Comparison of ENCODE assay signal across 9 cellular contexts in the genomic region with DNA sequence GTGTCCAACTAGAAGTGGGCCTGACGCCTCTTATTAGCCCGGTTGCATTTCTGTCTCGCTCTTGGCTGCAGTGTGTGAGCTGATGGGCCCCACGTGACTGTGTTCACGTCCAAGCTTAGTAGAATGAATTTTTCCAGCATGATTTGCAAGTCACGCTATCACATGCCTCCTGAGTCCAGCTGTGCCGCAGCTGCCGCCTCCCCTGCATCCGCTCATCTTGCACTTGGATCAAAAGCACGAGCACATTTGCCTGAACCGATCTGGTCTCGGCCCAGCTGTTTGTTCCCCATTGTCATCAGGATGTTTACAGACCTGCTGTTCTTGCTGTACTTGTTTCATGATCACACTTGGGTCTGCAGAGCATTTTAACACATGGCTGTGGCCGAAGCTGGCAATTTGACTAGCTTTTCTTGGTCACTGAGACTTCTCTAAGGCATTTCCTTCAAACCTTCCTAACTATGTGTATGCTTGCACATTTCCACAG.
DNase-seq lines count a peak whose midpoint lies in the region; ATAC-seq and TF ChIP-seq lines count a peak whose summit lies in the region.
"Had no signal": no experiment of that assay in that cellular context is flagged by ENCODE, and none has a peak within 500 bp of the region (broad histone marks: within the 10 kb centered on the region; RNA-seq: fewer than 3 reads in every experiment).

No MANE protein-coding gene starts in this region.

- H3K27me3 Mint-ChIP-seq in Calu3 (ENCODE audit: unreplicated experiment) = peaks cover under 1% of the 10 kb centered on the region

- intact Hi-C loops in heart right ventricle (cut with DNase I) = loop anchor here in 1 of 10 donors (5.0 kb wide), 1 partner anchor 127 kb away; a partner anchor contains a TSS
- intact Hi-C loops in Calu3 (cut with micrococcal nuclease; ENCODE audit: unreplicated experiment) = no loop called here

- peak overlapping the region; percentile 57 for H3K4me3 ChIP-seq in adipocyte (ENCODE audit: low read length)
- H3K4me3 ChIP-seq in heart right ventricle = peak overlapping the region in 3 of 10 donors; percentile 2 to 7 (median 3)

- H3K27ac ChIP-seq in heart right ventricle = peak overlapping the region; percentile 48 to 95 (median 84)
- H3K27ac ChIP-seq: HL-60 had no signal

- H3K9me3 ChIP-seq in adipocyte (ENCODE audit: control insufficient read depth, low read length) (no peaks in the 10 kb centered on the region), heart right ventricle (no peaks in the 10 kb centered on the region)

- no peak overlapping the region for H3K4me3 Mint-ChIP-seq in Calu3 (ENCODE audit: low read depth, unreplicated experiment)

- ATAC-seq in heart right ventricle (peak; percentile 93 to 97 (median 96)), GM21528 (IDR thresholded peaks at IDR 0.05; ENCODE audit: low FRiP score, unreplicated experiment) (no peak)

- no peak overlapping the region for H3K27ac Mint-ChIP-seq in Calu3 (ENCODE audit: unreplicated experiment)

- H3K36me3 Mint-ChIP-seq in Calu3 (ENCODE audit: insufficient read depth, unreplicated experiment) = no peaks in the 10 kb centered on the region

- no peaks in the 10 kb centered on the region for H3K27me3 ChIP-seq in adipocyte (replicated peaks; ENCODE audit: control insufficient read depth, insufficient read depth, low read length)
- H3K27me3 ChIP-seq in heart right ventricle = no peaks in the 10 kb centered on the region

- peak overlapping the region; percentile 76 for H3K9ac ChIP-seq in adipocyte (ENCODE audit: low read length)

- H3K4me1 ChIP-seq in adipocyte (ENCODE audit: control insufficient read depth, insufficient read depth, low read length) = peaks cover 40% of the 10 kb centered on the region
- peaks cover 14 to 59% (median 45%) of the 10 kb centered on the region in 9 donors for H3K4me1 ChIP-seq in heart right ventricle

- H3K36me3 ChIP-seq in adipocyte (ENCODE audit: control insufficient read depth, insufficient read depth, low read length, severe bottlenecking) (no peaks in the 10 kb centered on the region), heart right ventricle (no peaks in the 10 kb centered on the region)

- no peaks in the 10 kb centered on the region for H3K9me3 Mint-ChIP-seq in Calu3 (ENCODE audit: low read depth, unreplicated experiment)

- 9% methylated on average over 13 of the region's 13 CpGs for WGBS in heart right ventricle, 2 donors

- BruUV-seq in Calu3 (replicated peaks; lab: Mats Ljungman, UMichigan) = no TSS peak

- H3K4me1 Mint-ChIP-seq in Calu3 (ENCODE audit: low read depth, unreplicated experiment) = no peaks in the 10 kb centered on the region

- DNase-seq in EL = peak; percentile 92
- DNase-seq in adipocyte (ENCODE audit: low read depth) = peak; percentile 95
- peak; percentile 76 to 90 for DNase-seq in heart right ventricle
- peak; percentile 55 for DNase-seq in retina
- no peak for DNase-seq in SKM-1 (lab: John Stamatoyannopoulos, UW; ENCODE audit: unreplicated experiment)
- DNase-seq in cerebellar nuclear complex (lab: John Stamatoyannopoulos, UW) = no peak
- no peak for DNase-seq in Calu3

- CTCF ChIA-PET in Calu3 (lab: Charles Lee) = no interaction called here

- TF ChIP-seq CTCF in heart right ventricle (IDR thresholded peaks at IDR 0.05) = no peak
- TF ChIP-seq CTCF in Calu3 (IDR thresholded peaks at IDR 0.05; ENCODE audit: unreplicated experiment) = no peak

Comparison
In these comparisons a context has a peak if more than half of its experiments do, and no peak if none do; other contexts are left out.
1. DNase-seq: peak in EL (single experiment), adipocyte (single experiment), heart right ventricle (2 of 2) and retina (single experiment); none in SKM-1 (single experiment), cerebellar nuclear complex (0 of 2) and Calu3 (single experiment).